In genomic region chr12:129729170-129729569, GRCh38 we compare ENCODE assay signal across 34 cellular contexts.
"Had no signal": no experiment of that assay in that cellular context is flagged by ENCODE, and none has a peak within 500 bp of the region (broad histone marks: within the 10 kb centered on the region; RNA-seq: fewer than 3 reads in every experiment).

No MANE protein-coding gene starts in this region.

- H3K36me3 ChIP-seq: MG63 had no signal

- H3K9ac ChIP-seq: KMS-11 had no signal

- H3K4me2 ChIP-seq: KMS-11 had no signal

- H3K9me3 ChIP-seq: MG63 had no signal

- DNase-seq: Karpas-422, Kasumi-1, MG63, MM.1S, MV-4-11, NCI-H1048, NCI-H1092, NCI-H1092 treated with DMSO at 0.1 percent for 48 hours, NCI-H1105, NCI-H1105 treated with DMSO at 0.1 percent for 48 hours, NCI-H1417, NCI-H1417 treated with DMSO at 0.1 percent for 48 hours, NCI-H1436, NCI-H1436 treated with DMSO at 0.1 percent for 48 hours, NCI-H146, NCI-H1694, NCI-H1694 treated with DMSO at 0.1 percent for 48 hours, NCI-H187, NCI-H187 treated with DMSO at 0.1 percent for 48 hours, NCI-H1930, NCI-H2029, NCI-H2029 treated with DMSO at 0.1 percent for 48 hours, NCI-H2081, NCI-H2081 treated with DMSO at 0.1 percent for 48 hours, NCI-H2107, NCI-H2171, NCI-H2171 treated with DMSO at 0.1 percent for 48 hours, NCI-H2227 treated with DMSO at 0.1 percent for 48 hours, NCI-H226, NCI-H345, NCI-H446, NCI-H446 treated with DMSO at 0.1 percent for 48 hours, NCI-H510A had no signal

- H3K27me3 ChIP-seq: MG63 had no signal

- H3K4me3 ChIP-seq: MG63 had no signal

- H3K27ac ChIP-seq: KMS-11 had no signal
